In the genomic region with DNA sequence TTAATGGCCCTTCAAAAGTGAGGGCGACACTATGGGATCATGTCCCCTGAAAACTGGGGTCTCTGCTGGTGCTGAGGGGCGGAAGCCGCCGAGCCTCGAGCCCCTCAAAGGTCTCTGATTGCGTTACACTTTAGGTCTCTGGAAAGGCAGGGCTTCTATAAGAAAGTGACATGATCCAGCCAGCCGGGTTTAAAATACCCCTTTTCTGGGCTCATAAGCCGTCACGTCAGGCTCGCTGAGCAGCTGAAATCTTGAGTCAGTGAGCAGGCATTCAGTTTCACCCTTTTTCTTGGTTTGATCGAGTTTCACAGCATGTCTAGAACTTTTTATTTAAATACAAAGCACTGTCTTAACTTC, we compare ENCODE assay signal across 9 cellular contexts. TPM values are rescaled to one million over a fixed set of nuclear protein-coding genes. Genes with fewer than 3 reads are reported as not detected.
DNase-seq lines count a peak whose midpoint lies in the region; ATAC-seq and TF ChIP-seq lines count a peak whose summit lies in the region.
"Had no signal": no experiment of that assay in that cellular context is flagged by ENCODE, and none has a peak within 500 bp of the region (broad histone marks: within the 10 kb centered on the region; RNA-seq: fewer than 3 reads in every experiment).

No MANE protein-coding gene starts in this region.

- H3K27me3 Mint-ChIP-seq in CD4-positive, CD25-positive, alpha-beta regulatory T cell = peaks cover 11% of the 10 kb centered on the region
- H3K27me3 Mint-ChIP-seq in HFFc6 (ENCODE audit: insufficient read depth) = peaks cover 7% of the 10 kb centered on the region; the same call in 1 of the 2 replicates
- H3K27me3 Mint-ChIP-seq in activated CD4-positive, alpha-beta memory T cell treated with anti-CD3 and anti-CD28 coated beads for 36 hours = peaks cover 3% of the 10 kb centered on the region

- peaks cover 33% of the 10 kb centered on the region for H3K4me1 ChIP-seq in CD4-positive, CD25-positive, alpha-beta regulatory T cell (ENCODE audit: control insufficient read depth, insufficient read depth, low read length, poor library complexity, severe bottlenecking)

- peak overlapping the region; percentile 23 for H3K4me3 ChIP-seq in CD4-positive, CD25-positive, alpha-beta regulatory T cell (ENCODE audit: low read depth, low read length)

- no peak for TF ChIP-seq CTCF in HFFc6 (IDR thresholded peaks at IDR 0.05)

- no peak for DNase-seq in CD4-positive, CD25-positive, alpha-beta regulatory T cell
- peak; percentile 43 for DNase-seq in HFFc6
- peak; percentile 59 for DNase-seq in activated CD4-positive, alpha-beta memory T cell treated with anti-CD3 and anti-CD28 coated beads for 36 hours
- DNase-seq in kidney tubule cell (ENCODE audit: low spot score) = peak; percentile 74
- DNase-seq in NCI-H510A treated with DMSO at 0.1 percent for 48 hours (lab: John Stamatoyannopoulos, UW) = no peak
- DNase-seq in left colon = no peak
- no peak for DNase-seq in NCI-H187 treated with DMSO at 0.1 percent for 48 hours (lab: John Stamatoyannopoulos, UW)

- CTCF ChIA-PET in activated CD4-positive, alpha-beta memory T cell treated with anti-CD3 and anti-CD28 coated beads for 36 hours (lab: Charles Lee) = interaction anchor here (0.6 to 2.2 kb wide), 3 partner anchors 92 to 337 kb away, joined by 3 to 8 read pairs (median 3); no protein-coding TSS in a partner anchor

- H3K36me3 Mint-ChIP-seq in CD4-positive, CD25-positive, alpha-beta regulatory T cell = peaks cover 8% of the 10 kb centered on the region
- H3K36me3 Mint-ChIP-seq in HFFc6 (ENCODE audit: low read depth) = peaks cover 20% of the 10 kb centered on the region
- peaks cover 27% of the 10 kb centered on the region for H3K36me3 Mint-ChIP-seq in activated CD4-positive, alpha-beta memory T cell treated with anti-CD3 and anti-CD28 coated beads for 36 hours

- no peaks in the 10 kb centered on the region for H3K27me3 ChIP-seq in CD4-positive, CD25-positive, alpha-beta regulatory T cell (ENCODE audit: control insufficient read depth, insufficient read depth, low read length)

- no peaks in the 10 kb centered on the region for H3K9me3 ChIP-seq in CD4-positive, CD25-positive, alpha-beta regulatory T cell (ENCODE audit: control insufficient read depth in 2 of 2, low read length in 2 of 2)

- H3K4me3 Mint-ChIP-seq in CD4-positive, CD25-positive, alpha-beta regulatory T cell = peak overlapping the region; percentile 48 to 97 (median 92)
- H3K4me3 Mint-ChIP-seq in HFFc6 = peak overlapping the region; percentile 92
- H3K4me3 Mint-ChIP-seq in activated CD4-positive, alpha-beta memory T cell treated with anti-CD3 and anti-CD28 coated beads for 36 hours = peak overlapping the region; percentile 89

- POLR2A ChIA-PET in activated CD4-positive, alpha-beta memory T cell treated with anti-CD3 and anti-CD28 coated beads for 36 hours (lab: Charles Lee) = interaction anchor here (0.5 to 3.8 kb wide), 7 partner anchors 8 to 324 kb away, joined by 3 to 46 read pairs (median 4); a partner anchor contains a TSS

- H3K4me1 Mint-ChIP-seq in CD4-positive, CD25-positive, alpha-beta regulatory T cell = peaks cover 12 to 34% (median 24%) of the 10 kb centered on the region in 4 donors
- H3K4me1 Mint-ChIP-seq in HFFc6 (ENCODE audit: low read depth) = peaks cover 46% of the 10 kb centered on the region
- H3K4me1 Mint-ChIP-seq in activated CD4-positive, alpha-beta memory T cell treated with anti-CD3 and anti-CD28 coated beads for 36 hours (ENCODE audit: low read depth) = peaks cover 29% of the 10 kb centered on the region

- intact Hi-C loops in activated CD4-positive, alpha-beta memory T cell treated with anti-CD3 and anti-CD28 coated beads for 36 hours (cut with micrococcal nuclease) = loop anchor here (1.0 to 10.0 kb wide), 9 partner anchors 86 to 872 kb away; a partner anchor contains a TSS
- intact Hi-C loops in left colon (cut with DNase I, micrococcal nuclease) = loop anchor here in 1 of 2 donors (10.0 kb wide), 2 partner anchors 108 to 148 kb away; a partner anchor contains a TSS

- no peak overlapping the region for H3K27ac ChIP-seq in CD4-positive, CD25-positive, alpha-beta regulatory T cell (ENCODE audit: insufficient read depth, low read length, poor library complexity, severe bottlenecking)

- H3K36me3 ChIP-seq in CD4-positive, CD25-positive, alpha-beta regulatory T cell (ENCODE audit: control insufficient read depth, insufficient read depth, low read length) = peaks cover 19% of the 10 kb centered on the region

- H3K27ac Mint-ChIP-seq in CD4-positive, CD25-positive, alpha-beta regulatory T cell = peak overlapping the region in 2 of 3 donors; percentile 96 to 99
- H3K27ac Mint-ChIP-seq in HFFc6 = peak overlapping the region; percentile 97
- H3K27ac Mint-ChIP-seq in activated CD4-positive, alpha-beta memory T cell treated with anti-CD3 and anti-CD28 coated beads for 36 hours = peak overlapping the region; percentile 99

- no peak for ATAC-seq in CD4-positive, CD25-positive, alpha-beta regulatory T cell (ENCODE audit: low read depth in 2 of 2)
- ATAC-seq in GM21526 (IDR thresholded peaks at IDR 0.05; ENCODE audit: low FRiP score, unreplicated experiment) (no peak), left colon (no peak)

- peaks cover 0 to 3% (median 0%) of the 10 kb centered on the region in 7 donors for H3K9me3 Mint-ChIP-seq in CD4-positive, CD25-positive, alpha-beta regulatory T cell
- no peaks in the 10 kb centered on the region for H3K9me3 Mint-ChIP-seq in HFFc6
- no peaks in the 10 kb centered on the region for H3K9me3 Mint-ChIP-seq in activated CD4-positive, alpha-beta memory T cell treated with anti-CD3 and anti-CD28 coated beads for 36 hours

RNA-seq across cellular contexts. Expression of a gene that starts 0.6 kb away (rescaled TPM):
- 363 TPM for total RNA-seq in CD4-positive, CD25-positive, alpha-beta regulatory T cell
- polyA plus RNA-seq in CD4-positive, CD25-positive, alpha-beta regulatory T cell = 100 to 1,000 TPM; 639 to 723 (median 666) TPM
- 100 to 1,000 TPM; 259 to 434 (median 377) TPM for total RNA-seq in HFFc6 (2021; fragmentation: NEBNext Ultra II Directional; extraction: Animal tissue kit (Norgen Biotek cat#: 25700))
- total RNA-seq in activated CD4-positive, alpha-beta memory T cell treated with anti-CD3 and anti-CD28 coated beads for 36 hours = 100 to 1,000 TPM; 689 to 693 TPM
- total RNA-seq in left colon = 100 to 1,000 TPM; 209 to 212 TPM

RNA-seq across cellular contexts. Expression of a gene that starts 44.0 kb away (rescaled TPM):
- total RNA-seq in CD4-positive, CD25-positive, alpha-beta regulatory T cell = not detected
- not detected for polyA plus RNA-seq in CD4-positive, CD25-positive, alpha-beta regulatory T cell
- total RNA-seq in HFFc6 (2021; fragmentation: NEBNext Ultra II Directional; extraction: Animal tissue kit (Norgen Biotek cat#: 25700)) = under 1 TPM in 1 of 6 experiments, not detected in 5; 0.21 TPM
- not detected for total RNA-seq in activated CD4-positive, alpha-beta memory T cell treated with anti-CD3 and anti-CD28 coated beads for 36 hours
- not detected for total RNA-seq in left colon
- total RNA-seq: SK-MEL-5 had no signal

Comparison
In these comparisons a context has a peak if more than half of its experiments do, and no peak if none do; other contexts are left out.
1. DNase-seq: peak in HFFc6 (single experiment), activated CD4-positive, alpha-beta memory T cell treated with anti-CD3 and anti-CD28 coated beads for 36 hours (single experiment) and kidney tubule cell (single experiment); none in CD4-positive, CD25-positive, alpha-beta regulatory T cell (0 of 3), NCI-H510A treated with DMSO at 0.1 percent for 48 hours (single experiment), left colon (0 of 2) and NCI-H187 treated with DMSO at 0.1 percent for 48 hours (single experiment).
2. Peak in every context shown above with its lines, with median percentiles within 50 percentile points of each other: H3K27ac Mint-ChIP-seq and H3K4me3 Mint-ChIP-seq.